ENCODE assay signal across 22 cellular contexts in the genomic region with DNA sequence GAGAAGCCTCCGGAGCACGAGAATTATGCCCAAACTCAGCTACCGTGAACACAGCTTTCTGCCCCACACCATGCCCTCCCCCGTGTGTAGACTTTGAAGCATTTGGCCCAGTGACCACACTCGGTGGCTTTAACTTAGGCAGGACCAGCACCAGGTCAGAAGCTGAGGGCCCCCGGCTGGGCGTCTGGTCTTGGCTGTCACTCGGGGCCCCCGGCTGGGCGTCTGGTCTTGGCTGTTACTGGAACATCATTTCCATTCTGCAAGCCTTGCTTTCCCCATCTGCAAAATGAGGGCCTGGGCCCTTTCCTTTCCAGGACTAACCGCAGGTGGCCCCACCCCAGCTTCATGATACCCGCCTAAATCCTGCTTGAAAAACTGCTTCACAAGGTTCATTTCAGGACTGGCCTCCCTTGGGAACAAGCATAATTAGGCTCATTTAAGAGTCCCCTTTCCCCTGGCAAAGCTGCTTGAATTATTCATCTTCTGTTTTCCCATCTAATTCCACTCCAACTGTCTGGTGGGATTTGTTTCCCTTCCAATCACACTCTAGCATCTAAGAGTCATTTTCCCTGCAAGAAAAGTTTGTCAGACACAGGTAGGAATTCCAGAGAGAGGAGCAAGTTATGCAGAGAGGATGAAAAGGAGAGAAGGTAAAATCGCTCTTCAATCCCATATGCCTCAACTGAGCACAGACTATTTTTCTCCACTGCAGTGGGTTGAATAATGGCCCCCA.
DNase-seq lines count a peak whose midpoint lies in the region; ATAC-seq and TF ChIP-seq lines count a peak whose summit lies in the region.
"Had no signal": no experiment of that assay in that cellular context is flagged by ENCODE, and none has a peak within 500 bp of the region (broad histone marks: within the 10 kb centered on the region; RNA-seq: fewer than 3 reads in every experiment).

No MANE protein-coding gene starts in this region.

- H3K27ac ChIP-seq in BLaER1 treated with 17β-estradiol and CSF1 and Interleukin-3, amounts not matched to agents 10 nM and 100 nM, result no peak overlapping the region
- no peak overlapping the region for H3K27ac ChIP-seq in dorsolateral prefrontal cortex
- H3K27ac ChIP-seq: KMS-11, SJSA1 had no signal

- H3K9ac ChIP-seq in BLaER1 treated with 17β-estradiol and CSF1 and Interleukin-3, amounts not matched to agents 10 nM and 100 nM, result peak overlapping the region in 1 of 11 experiments; percentile 15; a peak in 1 of 22 replicates
- H3K9ac ChIP-seq: KMS-11 had no signal

- peak overlapping the region in 10 of 11 experiments; percentile 2 to 82 (median 68); a peak in 19 of 22 replicates for H3K4me2 ChIP-seq in BLaER1 treated with 17β-estradiol and CSF1 and Interleukin-3, amounts not matched to agents 10 nM and 100 nM
- H3K4me2 ChIP-seq: KMS-11 had no signal

- peaks cover 0 to 6% (median 0%) of the 10 kb centered on the region in 11 experiments; a peak in 2 of 22 replicates for H4K20me1 ChIP-seq in BLaER1 treated with 17β-estradiol and CSF1 and Interleukin-3, amounts not matched to agents 10 nM and 100 nM

- H3K36me3 Mint-ChIP-seq in chondrocyte (ENCODE audit: low read depth), result no peaks in the 10 kb centered on the region
- H3K36me3 Mint-ChIP-seq: CD4-positive, alpha-beta memory T cell had no signal

- no peak overlapping the region for H3K4me3 ChIP-seq in BLaER1 treated with 17β-estradiol and CSF1 and Interleukin-3, amounts not matched to agents 10 nM and 100 nM
- no peak overlapping the region for H3K4me3 ChIP-seq in dorsolateral prefrontal cortex
- H3K4me3 ChIP-seq: SJSA1 had no signal

- ATAC-seq in HG03439 (IDR thresholded peaks at IDR 0.05; ENCODE audit: unreplicated experiment), result no peak

- peak; percentile 65 for DNase-seq in DMS 273 (lab: John Stamatoyannopoulos, UW; ENCODE audit: unreplicated experiment)
- DNase-seq in NCI-H524 (lab: John Stamatoyannopoulos, UW), result peak; percentile 86 to 96
- DNase-seq in chondrocyte (ENCODE audit: low spot score), result peak; percentile 77
- DNase-seq in dorsolateral prefrontal cortex, result no peak
- DNase-seq in activated CD4-positive, CD25-positive, alpha-beta regulatory T cell (lab: John Stamatoyannopoulos, UW), result no peak
- DNase-seq in activated T-cell treated with anti-CD3 and anti-CD28 coated beads, Interleukin-2, amount 50 U/mL, for 48 hours, result no peak
- DNase-seq: Caco-2; CD4-positive, alpha-beta memory T cell; DMS53; GDM1; GOT3; HCEC 1CT; IMR-90; NCI-H1105; NCI-H187; NCI-H446; OCI-M1; T-helper 1 cell had no signal

- H3K27ac Mint-ChIP-seq in chondrocyte (ENCODE audit: unreplicated experiment), result no peak overlapping the region

- no peaks in the 10 kb centered on the region for H3K9me3 ChIP-seq in BLaER1 treated with 17β-estradiol and CSF1 and Interleukin-3, amounts not matched to agents 10 nM and 100 nM (replicated peaks in 1 of 11)
- H3K9me3 ChIP-seq: Caco-2, SJSA1 had no signal

- no peaks in the 10 kb centered on the region for H3K4me1 Mint-ChIP-seq in chondrocyte (ENCODE audit: low read depth)

- H3K27me3 ChIP-seq in BLaER1 treated with 17β-estradiol and CSF1 and Interleukin-3, amounts not matched to agents 10 nM and 100 nM, result no peaks in the 10 kb centered on the region
- H3K27me3 ChIP-seq in dorsolateral prefrontal cortex, result no peaks in the 10 kb centered on the region
- H3K27me3 ChIP-seq: SJSA1 had no signal

- no peak overlapping the region for H3K4me3 Mint-ChIP-seq in chondrocyte (ENCODE audit: unreplicated experiment)
- H3K4me3 Mint-ChIP-seq: CD4-positive, alpha-beta memory T cell had no signal

- H3K27me3 Mint-ChIP-seq in chondrocyte (ENCODE audit: low read depth), result peaks cover 46% of the 10 kb centered on the region

- H3K9me3 Mint-ChIP-seq in chondrocyte (ENCODE audit: low read depth), result no peaks in the 10 kb centered on the region

- no peaks in the 10 kb centered on the region for H3K36me3 ChIP-seq in BLaER1 treated with 17β-estradiol and CSF1 and Interleukin-3, amounts not matched to agents 10 nM and 100 nM
- H3K36me3 ChIP-seq: SJSA1 had no signal

- intact Hi-C loops in dorsolateral prefrontal cortex (cut with DNase I), result no loop called here

- TF ChIP-seq CTCF in chondrocyte (IDR thresholded peaks at IDR 0.05), result no peak
- TF ChIP-seq CTCF in dorsolateral prefrontal cortex (IDR thresholded peaks at IDR 0.05 in 54 of 56, conservative IDR thresholded peaks at IDR 0.05 in 2 of 56; ENCODE audit: low read depth in 1 of 56, partially characterized antibody in 56 of 56), result no peak

- peaks cover 11 to 69% (median 60%) of the 10 kb centered on the region in 10 experiments for H3K4me1 ChIP-seq in BLaER1 treated with 17β-estradiol and CSF1 and Interleukin-3, amounts not matched to agents 10 nM and 100 nM
- H3K4me1 ChIP-seq: Caco-2, SJSA1 had no signal

Comparison
In these comparisons a context has a peak if more than half of its experiments do, and no peak if none do; other contexts are left out.
1. DNase-seq: peak in DMS 273 (single experiment), NCI-H524 (2 of 2) and chondrocyte (single experiment); none in dorsolateral prefrontal cortex (0 of 10), activated CD4-positive, CD25-positive, alpha-beta regulatory T cell (0 of 4) and activated T-cell treated with anti-CD3 and anti-CD28 coated beads, Interleukin-2, amount 50 U/mL, for 48 hours (0 of 2).